In the genomic region with DNA sequence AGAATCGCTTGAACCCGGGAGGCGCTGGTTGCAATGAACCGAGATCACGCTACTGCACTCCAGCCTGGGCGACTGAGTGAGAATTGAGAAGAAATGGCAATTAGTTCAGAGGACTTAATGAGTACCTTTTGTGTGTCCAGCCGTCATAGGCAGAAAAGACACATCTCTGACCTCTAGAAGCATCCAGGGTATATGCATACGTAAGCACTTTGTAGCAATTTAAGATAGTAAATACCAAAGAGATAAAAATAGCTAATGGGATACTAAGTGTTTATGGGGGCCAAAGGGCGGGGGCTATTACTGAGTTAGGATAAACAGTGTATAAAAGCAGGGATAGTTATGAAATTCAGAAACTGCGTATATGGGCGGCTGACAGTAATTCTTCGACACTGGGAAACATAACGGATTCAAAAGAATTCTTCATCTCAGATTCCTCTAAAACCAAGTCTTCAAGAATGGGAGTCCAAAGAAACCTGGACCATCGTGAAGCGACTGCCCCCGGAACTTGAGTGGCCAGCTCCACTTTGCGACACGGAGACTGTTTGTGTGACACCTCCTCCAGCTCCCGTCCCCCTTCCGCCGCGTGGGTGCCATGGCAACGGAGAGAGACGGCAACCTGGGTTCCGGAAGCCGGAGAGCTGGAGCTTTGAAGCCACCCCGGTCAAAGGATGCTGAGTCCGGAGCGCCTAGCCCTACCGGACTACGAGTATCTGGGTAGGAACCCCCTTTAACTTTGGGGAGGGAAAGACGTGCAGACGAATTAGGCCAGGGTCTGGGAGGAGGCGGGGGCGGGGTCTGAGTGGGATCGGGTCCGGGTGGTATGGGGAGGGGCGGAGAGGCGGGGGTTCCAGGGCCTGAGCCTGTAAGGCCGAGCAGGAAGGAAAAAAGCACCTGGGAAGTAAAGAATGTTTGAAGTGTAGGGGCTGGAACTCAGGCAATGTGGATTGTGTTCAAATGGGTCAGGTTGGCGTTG, we compare ENCODE assay signal across 7 cellular contexts. TPM values are rescaled to one million over a fixed set of nuclear protein-coding genes. Genes with fewer than 3 reads are reported as not detected.
DNase-seq lines count a peak whose midpoint lies in the region; ATAC-seq and TF ChIP-seq lines count a peak whose summit lies in the region.

TSS of gene CSTPP1 (plus strand) at position 624 of the 973 bp plus-strand sequence. CDS start at position 669, 45 bp downstream.

- H3K27me3 Mint-ChIP-seq in brain, result peaks cover 4% of the 10 kb centered on the region

- H3K27me3 ChIP-seq in sigmoid colon, result no peaks in the 10 kb centered on the region

- H3K36me3 Mint-ChIP-seq in brain, result peaks cover 20% of the 10 kb centered on the region

- peaks cover 0 to 8% (median 0%) of the 10 kb centered on the region in 5 experiments for H3K9me3 Mint-ChIP-seq in brain

- no peaks in the 10 kb centered on the region for H3K36me3 ChIP-seq in sigmoid colon

- TF ChIP-seq POLR2A in sigmoid colon (IDR thresholded peaks at IDR 0.05), result no peak

- ATAC-seq in GM18517 (IDR thresholded peaks at IDR 0.05; ENCODE audit: unreplicated experiment), result peak; percentile 79
- ATAC-seq in HG03064 (IDR thresholded peaks at IDR 0.05; ENCODE audit: low read depth, unreplicated experiment), result peak; percentile 90

- 17 to 21% methylated on average over 41 of the region's 41 CpGs for WGBS in sigmoid colon, 2 donors

- H3K4me3 ChIP-seq in sigmoid colon, result peak within 1 kb of the TSS; percentile 62 to 73 (median 66)

- H3K4me1 ChIP-seq in sigmoid colon, result peaks cover 0 to 15% (median 13%) of the 10 kb centered on the region in 4 donors

- peak within 1 kb of the TSS; percentile 93 to 98 (median 97) for H3K4me3 Mint-ChIP-seq in brain

- peaks cover 49% of the 10 kb centered on the region for H3K4me1 Mint-ChIP-seq in brain

- peak within 1 kb of the TSS; percentile 53 to 72 (median 68) for H3K27ac ChIP-seq in sigmoid colon

- intact Hi-C loops in sigmoid colon (cut with DNase I), result loop anchor here (5.0 kb wide), 1 partner anchor 311 kb away; the partner anchor contains the start of gene ACP2

- no peak for TF ChIP-seq EP300 in sigmoid colon (IDR thresholded peaks at IDR 0.05)

- no peak for TF ChIP-seq CTCF in brain (conservative IDR thresholded peaks at IDR 0.05)
- TF ChIP-seq CTCF in sigmoid colon (IDR thresholded peaks at IDR 0.05), result no peak

- no peaks in the 10 kb centered on the region for H3K9me3 ChIP-seq in sigmoid colon

- peak within 1 kb of the TSS; percentile 93 to 99 (median 97) for H3K27ac Mint-ChIP-seq in brain

- peak; percentile 60 for DNase-seq in NCI-H2107 treated with DMSO at 0.1 percent for 48 hours (lab: John Stamatoyannopoulos, UW; ENCODE audit: unreplicated experiment)
- peak; percentile 90 for DNase-seq in UCSD-AML1 (lab: John Stamatoyannopoulos, UW; ENCODE audit: unreplicated experiment)
- DNase-seq in iPS DF 4.7 (ENCODE audit: extremely low read depth, low spot score), result peak; percentile 74
- DNase-seq in sigmoid colon, result peak; percentile 98

RNA-seq across cellular contexts. Expression of gene CSTPP1, which starts in this region (rescaled TPM):
- polyA plus RNA-seq in brain (ENCODE audit: insufficient read depth, low read depth, low replicate concordance), result 80.9 TPM
- 10 to 100 TPM; 16.8 to 29.4 (median 20.9) TPM for total RNA-seq in sigmoid colon
- 10 to 100 TPM; 12.9 to 26.8 (median 24.6) TPM for polyA plus RNA-seq in sigmoid colon

Comparison
In these comparisons a context has a peak if more than half of its experiments do, and no peak if none do; other contexts are left out.
1. Peak in every context shown above with its lines: DNase-seq, ATAC-seq, H3K4me3 ChIP-seq and H3K27ac ChIP-seq.